Comparison of ENCODE assay signal across 17 cellular contexts in genomic region chrX:31333181-31333831, GRCh38.
DNase-seq lines count a peak whose midpoint lies in the region; ATAC-seq, FAIRE-seq and TF ChIP-seq lines count a peak whose summit lies in the region.
"Had no signal": no experiment of that assay in that cellular context is flagged by ENCODE, and none has a peak within 500 bp of the region (broad histone marks: within the 10 kb centered on the region; RNA-seq: fewer than 3 reads in every experiment).

No MANE protein-coding gene starts in this region.

- CTCF ChIA-PET in MCF 10A (lab: Yijun Ruan, JAX): interaction anchor here (0.6 to 1.1 kb wide), 3 partner anchors 13 to 266 kb away, joined by 3 to 4 read pairs (median 3); no protein-coding TSS in a partner anchor

- BruUV-seq in MCF 10A (replicated peaks; lab: Mats Ljungman, UMichigan): no TSS peak

- H3K9me3 ChIP-seq in breast epithelium (no peaks in the 10 kb centered on the region), tibial nerve (no peaks in the 10 kb centered on the region)
- H3K9me3 ChIP-seq: ascending aorta, suprapubic skin had no signal

- no peaks in the 10 kb centered on the region for H3K36me3 Mint-ChIP-seq in MCF 10A (ENCODE audit: insufficient read depth, unreplicated experiment)

- TF ChIP-seq CTCF in MCF 10A (IDR thresholded peaks at IDR 0.05; ENCODE audit: unreplicated experiment): no peak
- no peak for TF ChIP-seq CTCF in breast epithelium (IDR thresholded peaks at IDR 0.05)
- no peak for TF ChIP-seq CTCF in tibial nerve (IDR thresholded peaks at IDR 0.05)

- H3K4me3 ChIP-seq in breast epithelium (no peak overlapping the region), tibial nerve (no peak overlapping the region)
- H3K4me3 ChIP-seq: ascending aorta, suprapubic skin had no signal

- H3K27me3 Mint-ChIP-seq in MCF 10A (ENCODE audit: insufficient read depth, unreplicated experiment): peaks cover 46% of the 10 kb centered on the region
- H3K27me3 Mint-ChIP-seq: activated B cell treated with CpG ODN at 0.5 μM for 24 hours had no signal

- H3K4me1 ChIP-seq in breast epithelium (no peaks in the 10 kb centered on the region), tibial nerve (peaks cover 0 to 15% (median 7%) of the 10 kb centered on the region in 4 donors)
- H3K4me1 ChIP-seq: ascending aorta, suprapubic skin had no signal

- no peak for ATAC-seq in GM21737 (IDR thresholded peaks at IDR 0.05; ENCODE audit: unreplicated experiment)

- POLR2A ChIA-PET in MCF 10A (lab: Yijun Ruan, JAX): interaction anchor here (0.6 to 1.2 kb wide), 10 partner anchors 10 to 111 kb away, joined by 3 to 6 read pairs (median 4); no protein-coding TSS in a partner anchor

- H3K9me3 Mint-ChIP-seq in MCF 10A (ENCODE audit: unreplicated experiment): no peaks in the 10 kb centered on the region
- H3K9me3 Mint-ChIP-seq: activated B cell treated with CpG ODN at 0.5 μM for 24 hours had no signal

- peaks cover 7% of the 10 kb centered on the region for H3K4me1 Mint-ChIP-seq in MCF 10A (ENCODE audit: insufficient read depth, unreplicated experiment)
- H3K4me1 Mint-ChIP-seq: activated B cell treated with CpG ODN at 0.5 μM for 24 hours had no signal

- intact Hi-C loops in MCF 10A (cut with micrococcal nuclease) (no loop called here), breast epithelium (cut with DNase I; ENCODE audit: low total_unique reads) (no loop called here)

- no peaks in the 10 kb centered on the region for H3K36me3 ChIP-seq in breast epithelium
- H3K36me3 ChIP-seq in tibial nerve: no peaks in the 10 kb centered on the region
- H3K36me3 ChIP-seq: ascending aorta, suprapubic skin had no signal

- FAIRE-seq in urothelium cell line (lab: Jason Lieb, UNC): no peak
- FAIRE-seq: A204.1 had no signal

- no peak overlapping the region for H3K4me3 Mint-ChIP-seq in MCF 10A (ENCODE audit: unreplicated experiment)
- H3K4me3 Mint-ChIP-seq: activated B cell treated with CpG ODN at 0.5 μM for 24 hours had no signal

- H3K27ac ChIP-seq in breast epithelium (no peak overlapping the region), tibial nerve (peak overlapping the region in 1 of 4 donors; percentile 54)
- H3K27ac ChIP-seq: ascending aorta, HL-60, suprapubic skin had no signal

- TF ChIP-seq EP300 in tibial nerve (IDR thresholded peaks at IDR 0.05): no peak

- H3K27me3 ChIP-seq in breast epithelium (peaks cover 0 to 12% of the 10 kb centered on the region in 2 donors), tibial nerve (no peaks in the 10 kb centered on the region)
- H3K27me3 ChIP-seq: ascending aorta, suprapubic skin had no signal

- H3K27ac Mint-ChIP-seq in MCF 10A (ENCODE audit: low read depth, unreplicated experiment): no peak overlapping the region
- H3K27ac Mint-ChIP-seq: activated B cell treated with CpG ODN at 0.5 μM for 24 hours had no signal

- no peak for TF ChIP-seq POLR2A in breast epithelium (IDR thresholded peaks at IDR 0.05)
- no peak for TF ChIP-seq POLR2A in tibial nerve (IDR thresholded peaks at IDR 0.05)

- DNase-seq in MCF 10A (ENCODE audit: unreplicated experiment) (peak; percentile 53), breast epithelium (ENCODE audit: low spot score in 2 of 2) (no peak), amniotic stem cell (lab: John Stamatoyannopoulos, UW) (peak; percentile 5), glomerular visceral epithelial cell (ENCODE audit: extremely low spot score) (peak; percentile 71), urothelium cell line (ENCODE audit: low spot score) (peak; percentile 25), T1000 (lab: John Stamatoyannopoulos, UW) (no peak), tibial nerve (ENCODE audit: low spot score in 2 of 2) (no peak)
- DNase-seq: activated B cell treated with CpG ODN at 0.5 μM for 24 hours; activated T-cell treated with anti-CD3 and anti-CD28 coated beads, Interleukin-2, amount 50 U/mL, for 1 hour; DND-41; NCI-H510A; SIG-M5 had no signal

- 26 to 32% methylated on average over 4 of the region's 4 CpGs for WGBS in tibial nerve, 2 donors

Comparison
In these comparisons a context has a peak if more than half of its experiments do, and no peak if none do; other contexts are left out.
1. DNase-seq: peak in MCF 10A (single experiment), amniotic stem cell (single experiment), glomerular visceral epithelial cell (single experiment) and urothelium cell line (single experiment); none in breast epithelium (0 of 2), T1000 (single experiment) and tibial nerve (0 of 2).